32 cellular contexts compared by ENCODE assay signal in genomic region chr18:2112435-2113045, GRCh38.
DNase-seq lines count a peak whose midpoint lies in the region; ATAC-seq, FAIRE-seq and TF ChIP-seq lines count a peak whose summit lies in the region.
"Had no signal": no experiment of that assay in that cellular context is flagged by ENCODE, and none has a peak within 500 bp of the region (broad histone marks: within the 10 kb centered on the region; RNA-seq: fewer than 3 reads in every experiment).

No MANE protein-coding gene starts in this region.

- peaks cover 24% of the 10 kb centered on the region for H3K4me1 ChIP-seq in astrocyte (ENCODE audit: insufficient read depth, low read length)
- H3K4me1 ChIP-seq: sigmoid colon, suprapubic skin, uterus had no signal

- H3K4me3 ChIP-seq in astrocyte (ENCODE audit: insufficient read depth, low read depth, low read length) = no peak overlapping the region
- H3K4me3 ChIP-seq: cardiac muscle cell, coronary artery, esophagus squamous epithelium, GM12878, sigmoid colon, suprapubic skin, uterus had no signal

- H3K9me3 ChIP-seq in astrocyte (ENCODE audit: insufficient read depth, low read depth, low read length) = no peaks in the 10 kb centered on the region
- H3K9me3 ChIP-seq: esophagus squamous epithelium, sigmoid colon, suprapubic skin, uterus had no signal

- peak overlapping the region; percentile 64 for H3K4me2 ChIP-seq in astrocyte (ENCODE audit: low read length)

- H3K36me3 ChIP-seq in astrocyte (ENCODE audit: insufficient read depth, low read length) = no peaks in the 10 kb centered on the region
- H3K36me3 ChIP-seq: cardiac muscle cell, esophagus squamous epithelium, sigmoid colon, suprapubic skin, uterus had no signal

- no peak overlapping the region for H3K9ac ChIP-seq in astrocyte (ENCODE audit: low read length)

- no peak overlapping the region for H2AFZ ChIP-seq in astrocyte (ENCODE audit: low read depth, low read length)

- no peak overlapping the region for H3K27ac Mint-ChIP-seq in astrocyte (ENCODE audit: unreplicated experiment)
- H3K27ac Mint-ChIP-seq in activated T-helper 17 cell treated with anti-CD3 and anti-CD28 coated beads, Interleukin-2, amount 50 U/mL, for 72 hours = no peak overlapping the region
- H3K27ac Mint-ChIP-seq: activated CD4-positive, alpha-beta T cell treated with anti-CD3 and anti-CD28 coated beads, Interleukin-2, amount 10 ng/mL, durations not matched to agents 7 days and 5 days; activated naive CD4-positive, alpha-beta T cell treated with anti-CD3 and anti-CD28 coated beads for 36 hours; activated T-cell treated with anti-CD3 and anti-CD28 coated beads, Interleukin-2, amount 50 U/mL, for 72 hours; CD4-positive, alpha-beta T cell; effector memory CD8-positive, alpha-beta T cell; memory B cell; stimulated activated naive B cell treated with anti-CD40 and anti-IgM and Interleukin-4, amounts not matched to agents 10 μg/mL and 1 μg/mL and 100 μg/mL, for 72 hours had no signal

- H3K4me1 Mint-ChIP-seq in astrocyte (ENCODE audit: low read depth, unreplicated experiment) = peaks cover 29% of the 10 kb centered on the region
- no peaks in the 10 kb centered on the region for H3K4me1 Mint-ChIP-seq in activated T-helper 17 cell treated with anti-CD3 and anti-CD28 coated beads, Interleukin-2, amount 50 U/mL, for 72 hours
- H3K4me1 Mint-ChIP-seq: activated CD4-positive, alpha-beta T cell treated with anti-CD3 and anti-CD28 coated beads, Interleukin-2, amount 10 ng/mL, durations not matched to agents 7 days and 5 days; memory B cell; stimulated activated naive B cell treated with anti-CD40 and anti-IgM and Interleukin-4, amounts not matched to agents 10 μg/mL and 1 μg/mL and 100 μg/mL, for 72 hours had no signal

- H3K36me3 Mint-ChIP-seq in astrocyte (ENCODE audit: low read depth, unreplicated experiment) = no peaks in the 10 kb centered on the region
- H3K36me3 Mint-ChIP-seq in activated T-helper 17 cell treated with anti-CD3 and anti-CD28 coated beads, Interleukin-2, amount 50 U/mL, for 72 hours (ENCODE audit: low read depth) = no peaks in the 10 kb centered on the region
- H3K36me3 Mint-ChIP-seq: memory B cell; stimulated activated naive B cell treated with anti-CD40 and anti-IgM and Interleukin-4, amounts not matched to agents 10 μg/mL and 1 μg/mL and 100 μg/mL, for 72 hours had no signal

- H3K9me3 Mint-ChIP-seq in astrocyte (ENCODE audit: unreplicated experiment) = no peaks in the 10 kb centered on the region
- no peaks in the 10 kb centered on the region for H3K9me3 Mint-ChIP-seq in activated T-helper 17 cell treated with anti-CD3 and anti-CD28 coated beads, Interleukin-2, amount 50 U/mL, for 72 hours
- H3K9me3 Mint-ChIP-seq: activated CD4-positive, alpha-beta T cell treated with anti-CD3 and anti-CD28 coated beads, Interleukin-2, amount 10 ng/mL, durations not matched to agents 7 days and 5 days; activated naive CD4-positive, alpha-beta T cell treated with anti-CD3 and anti-CD28 coated beads for 36 hours; activated T-cell treated with anti-CD3 and anti-CD28 coated beads, Interleukin-2, amount 50 U/mL, for 72 hours; CD4-positive, alpha-beta T cell; effector memory CD8-positive, alpha-beta T cell; memory B cell; stimulated activated naive B cell treated with anti-CD40 and anti-IgM and Interleukin-4, amounts not matched to agents 10 μg/mL and 1 μg/mL and 100 μg/mL, for 72 hours had no signal

- FAIRE-seq in astrocyte (lab: Jason Lieb, UNC) = no peak
- FAIRE-seq: A204.1, frontal cortex, GM12878 had no signal

- no peak for ATAC-seq in GM18870 (IDR thresholded peaks at IDR 0.05; ENCODE audit: unreplicated experiment)
- no peak for ATAC-seq in activated T-helper 17 cell treated with anti-CD3 and anti-CD28 coated beads, Interleukin-2, amount 50 U/mL, for 72 hours (replicated peaks)
- ATAC-seq: activated T-cell treated with anti-CD3 and anti-CD28 coated beads, Interleukin-2, amount 50 U/mL, for 72 hours; effector memory CD8-positive, alpha-beta T cell; GM12878; left colon; Right ventricle myocardium inferior; stimulated activated naive B cell treated with anti-CD40 and anti-IgM and Interleukin-4, amounts not matched to agents 10 μg/mL and 1 μg/mL and 100 μg/mL, for 72 hours had no signal

- no peak for TF ChIP-seq CTCF in astrocyte (IDR thresholded peaks at IDR 0.05; ENCODE audit: insufficient read depth, low read depth, low read length)

- DNase-seq in EH (ENCODE audit: low read depth) (peak; percentile 17), NCI-H226 (peak; percentile 56), astrocyte (ENCODE audit: low read depth) (peak; percentile 26), kidney tubule cell (ENCODE audit: low spot score) (peak; percentile 49), NCI-H526 treated with DMSO at 0.1 percent for 48 hours (lab: John Stamatoyannopoulos, UW) (no peak)
- no peak for DNase-seq in activated CD4-positive, alpha-beta T cell treated with anti-CD3 and anti-CD28 coated beads for 1 hour
- DNase-seq: activated CD4-positive, alpha-beta T cell treated with anti-CD3 and anti-CD28 coated beads, Interleukin-2, amount 10 ng/mL, durations not matched to agents 7 days and 5 days; activated naive CD4-positive, alpha-beta T cell treated with anti-CD3 and anti-CD28 coated beads for 36 hours; activated T-cell treated with anti-CD3 and anti-CD28 coated beads, Interleukin-2, amount 50 U/mL, for 72 hours; amniotic stem cell; CD4-positive, alpha-beta T cell; effector memory CD8-positive, alpha-beta T cell; esophagus squamous epithelium; GOT3; KBM-7; left colon; NCI-H1436; NCI-H2081 treated with DMSO at 0.1 percent for 48 hours; NCI-H774; sigmoid colon; stimulated activated naive B cell treated with anti-CD40 and anti-IgM and Interleukin-4, amounts not matched to agents 10 μg/mL and 1 μg/mL and 100 μg/mL, for 72 hours; uterus had no signal

- no peak overlapping the region for H3K27ac ChIP-seq in astrocyte (ENCODE audit: low read depth, low read length)
- H3K27ac ChIP-seq: cardiac muscle cell, coronary artery, esophagus squamous epithelium, sigmoid colon, suprapubic skin, uterus had no signal

- no peaks in the 10 kb centered on the region for H3K79me2 ChIP-seq in astrocyte (ENCODE audit: insufficient read depth, low read length)

- no peaks in the 10 kb centered on the region for H3K27me3 Mint-ChIP-seq in astrocyte (ENCODE audit: low read depth, unreplicated experiment)
- H3K27me3 Mint-ChIP-seq in activated T-helper 17 cell treated with anti-CD3 and anti-CD28 coated beads, Interleukin-2, amount 50 U/mL, for 72 hours = peaks cover 36% of the 10 kb centered on the region

- no peaks in the 10 kb centered on the region for H4K20me1 ChIP-seq in astrocyte (ENCODE audit: insufficient read depth, low read length)

- H3K4me3 Mint-ChIP-seq in astrocyte (ENCODE audit: unreplicated experiment) = peak overlapping the region; percentile 54
- no peak overlapping the region for H3K4me3 Mint-ChIP-seq in activated T-helper 17 cell treated with anti-CD3 and anti-CD28 coated beads, Interleukin-2, amount 50 U/mL, for 72 hours
- H3K4me3 Mint-ChIP-seq: activated CD4-positive, alpha-beta T cell treated with anti-CD3 and anti-CD28 coated beads, Interleukin-2, amount 10 ng/mL, durations not matched to agents 7 days and 5 days; activated naive CD4-positive, alpha-beta T cell treated with anti-CD3 and anti-CD28 coated beads for 36 hours; activated T-cell treated with anti-CD3 and anti-CD28 coated beads, Interleukin-2, amount 50 U/mL, for 72 hours; CD4-positive, alpha-beta T cell; effector memory CD8-positive, alpha-beta T cell; memory B cell; stimulated activated naive B cell treated with anti-CD40 and anti-IgM and Interleukin-4, amounts not matched to agents 10 μg/mL and 1 μg/mL and 100 μg/mL, for 72 hours had no signal

- no peaks in the 10 kb centered on the region for H3K27me3 ChIP-seq in astrocyte (ENCODE audit: insufficient read depth, low read length)
- H3K27me3 ChIP-seq: cardiac muscle cell, sigmoid colon, suprapubic skin, uterus had no signal

Comparison
In these comparisons a context has a peak if more than half of its experiments do, and no peak if none do; other contexts are left out.
1. DNase-seq: peak in EH (single experiment), NCI-H226 (single experiment), astrocyte (single experiment) and kidney tubule cell (single experiment); none in activated CD4-positive, alpha-beta T cell treated with anti-CD3 and anti-CD28 coated beads for 1 hour (single experiment) and NCI-H526 treated with DMSO at 0.1 percent for 48 hours (single experiment).